Comparison of ENCODE assay signal across 1 cellular context in the genomic region with DNA sequence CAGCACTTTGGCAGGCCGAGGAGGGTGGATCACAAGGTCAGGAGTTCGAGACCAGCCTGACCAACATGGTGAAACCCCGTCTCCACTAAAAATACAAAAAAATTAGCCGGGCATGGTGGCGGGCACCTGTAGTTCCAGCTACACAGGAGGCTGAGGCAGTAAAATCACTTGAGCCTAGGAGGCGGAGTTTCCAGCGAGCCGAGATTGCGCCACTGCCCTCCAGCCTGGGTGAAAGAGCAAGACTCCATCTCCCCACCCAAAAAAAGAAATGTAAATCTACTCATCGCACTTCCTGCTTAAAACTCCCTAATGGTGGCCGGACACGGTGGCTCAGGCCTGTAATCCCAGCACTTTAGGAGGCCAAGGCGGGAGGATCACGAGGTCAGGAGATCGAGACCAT.
A peak's percentile ranks its signal among the peaks of the same experiment; 100 is the strongest.
TF ChIP-seq lines count a peak whose summit lies in the region.

No MANE protein-coding gene starts in this region.

TF ChIP-seq in K562, 482 proteins besides CTCF, POLR2A, EP300 and RAD21:
- TF ChIP-seq CEBPB (tag; IDR thresholded peaks at IDR 0.05) = peak; percentile 26; the same call in 1 of the 2 replicates
